8 cellular contexts compared by ENCODE assay signal in genomic region chr4:147866532-147867271, GRCh38.
DNase-seq lines count a peak whose midpoint lies in the region; ATAC-seq lines count a peak whose summit lies in the region.

No MANE protein-coding gene starts in this region.

- ATAC-seq in GM19455 (IDR thresholded peaks at IDR 0.05; ENCODE audit: unreplicated experiment) (peak; percentile 83), HG03571 (IDR thresholded peaks at IDR 0.05; ENCODE audit: unreplicated experiment) (peak; percentile 86), memory B cell (ENCODE audit: low read depth) (peak; percentile 97)

- peaks cover 7% of the 10 kb centered on the region for H3K4me1 Mint-ChIP-seq in activated CD4-positive, alpha-beta memory T cell treated with anti-CD3 and anti-CD28 coated beads for 36 hours (ENCODE audit: low read depth)
- peaks cover 2% of the 10 kb centered on the region for H3K4me1 Mint-ChIP-seq in memory B cell

- H3K9me3 ChIP-seq in effector memory CD4-positive, alpha-beta T cell (ENCODE audit: control insufficient read depth, low read length): no peaks in the 10 kb centered on the region

- no peaks in the 10 kb centered on the region for H3K27me3 ChIP-seq in effector memory CD4-positive, alpha-beta T cell (replicated peaks; ENCODE audit: control insufficient read depth, insufficient read depth, low read length, poor library complexity, severe bottlenecking)

- POLR2A ChIA-PET in activated CD4-positive, alpha-beta memory T cell treated with anti-CD3 and anti-CD28 coated beads for 36 hours (lab: Charles Lee): no interaction called here

- peak; percentile 75 for DNase-seq in CMK (ENCODE audit: low read depth)
- peak; percentile 42 for DNase-seq in NCI-H774 (lab: John Stamatoyannopoulos, UW)
- peak; percentile 94 for DNase-seq in activated CD4-positive, alpha-beta memory T cell treated with anti-CD3 and anti-CD28 coated beads for 36 hours
- DNase-seq in effector memory CD4-positive, alpha-beta T cell: peak; percentile 73 to 88 (median 80)
- DNase-seq in memory B cell (ENCODE audit: low spot score in 2 of 2): peak; percentile 77 to 81
- DNase-seq in stimulated activated CD8-positive, alpha-beta memory T cell treated with anti-CD3 and anti-CD28 coated beads, Interleukin-15, amount 100 ng/mL, for 1 hour (ENCODE audit: low read depth): peak; percentile 96

- no peak overlapping the region for H3K4me3 ChIP-seq in effector memory CD4-positive, alpha-beta T cell (ENCODE audit: insufficient read depth, low read depth, low read length, poor library complexity, severe bottlenecking)

- no peak overlapping the region for H3K4me3 Mint-ChIP-seq in activated CD4-positive, alpha-beta memory T cell treated with anti-CD3 and anti-CD28 coated beads for 36 hours
- no peak overlapping the region for H3K4me3 Mint-ChIP-seq in memory B cell

- no peaks in the 10 kb centered on the region for H3K36me3 ChIP-seq in effector memory CD4-positive, alpha-beta T cell (ENCODE audit: control insufficient read depth, insufficient read depth, low read length)

- intact Hi-C loops in activated CD4-positive, alpha-beta memory T cell treated with anti-CD3 and anti-CD28 coated beads for 36 hours (cut with micrococcal nuclease): loop anchor here (1.0 to 5.0 kb wide), 6 partner anchors 158 to 704 kb away; partner anchors contain the start of genes PRMT9 and TMEM184C

- H3K36me3 Mint-ChIP-seq in activated CD4-positive, alpha-beta memory T cell treated with anti-CD3 and anti-CD28 coated beads for 36 hours: peaks cover 3% of the 10 kb centered on the region
- no peaks in the 10 kb centered on the region for H3K36me3 Mint-ChIP-seq in memory B cell

- H3K4me1 ChIP-seq in effector memory CD4-positive, alpha-beta T cell (ENCODE audit: control insufficient read depth, insufficient read depth, low read length, poor library complexity, severe bottlenecking): no peaks in the 10 kb centered on the region

- no peaks in the 10 kb centered on the region for H3K9me3 Mint-ChIP-seq in activated CD4-positive, alpha-beta memory T cell treated with anti-CD3 and anti-CD28 coated beads for 36 hours
- H3K9me3 Mint-ChIP-seq in memory B cell: no peaks in the 10 kb centered on the region

- H3K27ac Mint-ChIP-seq in activated CD4-positive, alpha-beta memory T cell treated with anti-CD3 and anti-CD28 coated beads for 36 hours: no peak overlapping the region
- no peak overlapping the region for H3K27ac Mint-ChIP-seq in memory B cell

- H3K27me3 Mint-ChIP-seq in activated CD4-positive, alpha-beta memory T cell treated with anti-CD3 and anti-CD28 coated beads for 36 hours: no peaks in the 10 kb centered on the region
- H3K27me3 Mint-ChIP-seq in memory B cell: peaks cover 4% of the 10 kb centered on the region

- CTCF ChIA-PET in activated CD4-positive, alpha-beta memory T cell treated with anti-CD3 and anti-CD28 coated beads for 36 hours (lab: Charles Lee): interaction anchor here (0.6 to 8.6 kb wide), 109 partner anchors 8 to 1398 kb away, joined by 3 to 224 read pairs (median 6); partner anchors contain the start of genes ARHGAP10, PRMT9 and TMEM184C

- H3K27ac ChIP-seq in effector memory CD4-positive, alpha-beta T cell (ENCODE audit: insufficient read depth, low read length, poor library complexity, severe bottlenecking): no peak overlapping the region

Comparison
In these comparisons a context has a peak if more than half of its experiments do, and no peak if none do; other contexts are left out.
1. DNase-seq: peak in every context shown above with its lines; median percentile 96 in stimulated activated CD8-positive, alpha-beta memory T cell treated with anti-CD3 and anti-CD28 coated beads, Interleukin-15, amount 100 ng/mL, for 1 hour; 94 in activated CD4-positive, alpha-beta memory T cell treated with anti-CD3 and anti-CD28 coated beads for 36 hours; 80 in effector memory CD4-positive, alpha-beta T cell; 79 in memory B cell; 75 in CMK; 42 in NCI-H774.